In genomic region chr2:46364797-46365457, GRCh38 we compare ENCODE assay signal across 8 cellular contexts.
DNase-seq lines count a peak whose midpoint lies in the region; ATAC-seq, FAIRE-seq and TF ChIP-seq lines count a peak whose summit lies in the region.

No MANE protein-coding gene starts in this region.

- H3K4me3 ChIP-seq in BLaER1 (no peak overlapping the region), adipocyte (ENCODE audit: low read length) (no peak overlapping the region), left ventricle myocardium inferior (no peak overlapping the region), small intestine (ENCODE audit: low read depth in 1 of 2, low read length in 2 of 2) (no peak overlapping the region)

- H3K9me3 ChIP-seq in BLaER1 (peaks cover 12% of the 10 kb centered on the region; the same call in 1 of the 2 replicates), adipocyte (ENCODE audit: control insufficient read depth, low read length) (no peaks in the 10 kb centered on the region), left ventricle myocardium inferior (replicated peaks) (no peaks in the 10 kb centered on the region), small intestine (ENCODE audit: control insufficient read depth, low read depth) (no peaks in the 10 kb centered on the region)

- peaks cover 11% of the 10 kb centered on the region; the same call in 1 of the 2 replicates for H3K36me3 ChIP-seq in BLaER1
- peaks cover 60% of the 10 kb centered on the region for H3K36me3 ChIP-seq in adipocyte (ENCODE audit: control insufficient read depth, insufficient read depth, low read length, severe bottlenecking)
- H3K36me3 ChIP-seq in left ventricle myocardium inferior: peaks cover 84% of the 10 kb centered on the region
- peaks cover 10 to 31% of the 10 kb centered on the region in 2 donors for H3K36me3 ChIP-seq in small intestine (ENCODE audit: control insufficient read depth in 2 of 2, insufficient read depth in 2 of 2, low read length in 2 of 2)

- H4K20me1 ChIP-seq in BLaER1: no peaks in the 10 kb centered on the region

- WGBS in small intestine, 3 donors: 51 to 52% (median 51%) methylated on average over 4 of the region's 4 CpGs

- ATAC-seq in HG02973 (IDR thresholded peaks at IDR 0.05; ENCODE audit: unreplicated experiment): no peak

- TF ChIP-seq POLR2A in GM12891 (IDR thresholded peaks at IDR 0.05; ENCODE audit: low read depth, low read length): no peak
- no peak for TF ChIP-seq POLR2A in GM12892 (IDR thresholded peaks at IDR 0.05; ENCODE audit: low read depth, low read length)

- intact Hi-C loops in left ventricle myocardium inferior (cut with micrococcal nuclease): loop anchor here (10.0 kb wide), 1 partner anchor 350 kb away; no protein-coding TSS in a partner anchor

- FAIRE-seq in GM12891 (lab: Jason Lieb, UNC) (peak; percentile 5), small intestine (lab: Jason Lieb, UNC) (no peak), GM12892 (lab: Jason Lieb, UNC) (no peak)

- DNase-seq in GM12891 (ENCODE audit: insufficient read length, low spot score): peak; percentile 49
- peak; percentile 6 for DNase-seq in NCI-H226
- peak; percentile 90 for DNase-seq in adipocyte (ENCODE audit: low read depth)
- DNase-seq in left ventricle myocardium inferior: no peak
- DNase-seq in small intestine: peak; percentile 65
- DNase-seq in GM12892 (ENCODE audit: insufficient read length): no peak

- H3K9ac ChIP-seq in BLaER1 (no peak overlapping the region), adipocyte (ENCODE audit: low read length) (no peak overlapping the region)

- peaks cover 61% of the 10 kb centered on the region for H3K4me1 ChIP-seq in BLaER1
- peaks cover 10% of the 10 kb centered on the region for H3K4me1 ChIP-seq in adipocyte (ENCODE audit: control insufficient read depth, insufficient read depth, low read length)
- H3K4me1 ChIP-seq in left ventricle myocardium inferior: peaks cover 68% of the 10 kb centered on the region
- peaks cover 0 to 6% of the 10 kb centered on the region in 2 donors for H3K4me1 ChIP-seq in small intestine (ENCODE audit: control insufficient read depth in 2 of 2, insufficient read depth in 1 of 2, low read depth in 1 of 2, low read length in 1 of 2)

- H3K27me3 ChIP-seq in BLaER1 (no peaks in the 10 kb centered on the region), adipocyte (replicated peaks; ENCODE audit: control insufficient read depth, insufficient read depth, low read length) (no peaks in the 10 kb centered on the region), left ventricle myocardium inferior (ENCODE audit: low read depth) (no peaks in the 10 kb centered on the region), small intestine (ENCODE audit: control insufficient read depth in 2 of 2, insufficient read depth in 2 of 2, low read length in 2 of 2) (no peaks in the 10 kb centered on the region)

- peak overlapping the region; percentile 71 for H3K4me2 ChIP-seq in BLaER1

- H3K27ac ChIP-seq in BLaER1 (no peak overlapping the region), left ventricle myocardium inferior (replicated peaks) (peak overlapping the region; percentile 29), small intestine (ENCODE audit: low read depth in 1 of 2, low read length in 1 of 2) (no peak overlapping the region)

- peak; percentile 91 for TF ChIP-seq CTCF in left ventricle myocardium inferior (IDR thresholded peaks at IDR 0.05; ENCODE audit: borderline replicate concordance)

TF ChIP-seq in GM12891, 5 proteins besides CTCF, POLR2A, EP300 and RAD21:
- no peak for TF ChIP-seq POLR2AphosphoS5 (IDR thresholded peaks at IDR 0.05; ENCODE audit: low read depth, low read length)
- no peak for TF ChIP-seq PAX5 (IDR thresholded peaks at IDR 0.05; ENCODE audit: insufficient read depth, low read length, severe bottlenecking)
- no peak for TF ChIP-seq SPI1 (IDR thresholded peaks at IDR 0.05; ENCODE audit: low read depth, low read length)
- TF ChIP-seq POU2F2 (IDR thresholded peaks at IDR 0.05; ENCODE audit: low read depth, low read length): no peak
- no peak for TF ChIP-seq TAF1 (IDR thresholded peaks at IDR 0.05; ENCODE audit: low read depth, low read length)
TF ChIP-seq in GM12891: peak in this region for 0.

Comparison
In these comparisons a context has a peak if more than half of its experiments do, and no peak if none do; other contexts are left out.
1. DNase-seq: peak in GM12891 (single experiment), NCI-H226 (single experiment), adipocyte (single experiment) and small intestine (single experiment); none in left ventricle myocardium inferior (single experiment) and GM12892 (single experiment).